Comparison of ENCODE assay signal across 21 cellular contexts in the genomic region with DNA sequence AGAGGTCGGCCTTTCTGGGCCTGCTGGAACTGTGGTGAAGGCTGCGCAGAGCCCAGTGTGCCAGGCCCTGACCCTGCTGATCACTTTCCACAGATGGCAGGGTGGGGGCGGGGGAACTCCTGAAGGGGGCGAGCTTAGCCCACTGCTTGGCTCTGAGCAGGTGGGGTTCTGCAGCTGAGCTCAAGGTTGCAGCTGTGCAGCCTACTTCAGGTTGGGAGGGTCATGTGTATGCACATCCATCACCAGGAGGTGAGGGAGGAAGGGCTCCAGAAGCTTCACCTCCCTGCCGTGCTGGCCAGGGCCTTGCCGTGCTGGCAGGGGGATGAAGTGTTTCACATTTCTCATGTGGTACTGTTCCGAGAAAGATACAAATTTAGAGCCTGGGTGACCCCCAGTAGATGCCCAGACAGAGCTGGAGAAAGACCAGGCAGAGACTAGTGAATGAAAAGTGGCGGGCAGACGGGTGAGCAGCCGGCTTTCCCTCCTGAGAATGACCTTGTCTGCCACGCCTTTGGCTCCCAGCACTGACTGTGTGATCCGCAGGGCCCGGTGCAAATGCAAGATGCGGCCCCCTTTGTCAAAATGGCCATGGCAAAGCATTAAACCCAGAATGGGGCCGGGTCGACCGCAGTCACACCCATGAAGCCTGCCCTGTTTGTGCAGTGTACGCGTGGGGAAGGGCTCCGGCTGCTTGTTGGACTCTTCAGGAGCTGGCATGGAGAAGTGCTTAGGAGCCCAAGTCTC. TPM values are rescaled to one million over a fixed set of nuclear protein-coding genes. Genes with fewer than 3 reads are reported as not detected.
"Had no signal": no experiment of that assay in that cellular context is flagged by ENCODE, and none has a peak within 500 bp of the region (broad histone marks: within the 10 kb centered on the region; RNA-seq: fewer than 3 reads in every experiment).

No MANE protein-coding gene starts in this region.

- H3K27me3 ChIP-seq: colonic mucosa, testis had no signal

- H3K4me1 ChIP-seq: colonic mucosa, left lung, testis had no signal

- H3K4me3 ChIP-seq: colonic mucosa, left lung, smooth muscle cell, testis had no signal

- FAIRE-seq: endometrium, keratinocyte had no signal

- DNase-seq: activated CD4-positive, alpha-beta T cell treated with anti-CD3 and anti-CD28 coated beads, Interleukin-2, amount 10 ng/mL, durations not matched to agents 24 days and 14 days; activated CD8-positive, alpha-beta T cell treated with anti-CD3 and anti-CD28 coated beads, Interleukin-2, amount 10 ng/mL, durations not matched to agents 7 days and 5 days; activated naive CD4-positive, alpha-beta T cell treated with anti-CD3 and anti-CD28 coated beads, Interleukin-2, amount 10 ng/mL, durations not matched to agents 7 days and 5 days; activated naive CD8-positive, alpha-beta T cell treated with anti-CD3 and anti-CD28 coated beads, Interleukin-2, amount 50 U/mL, for 24 hours; activated T-cell treated with anti-CD3 and anti-CD28 coated beads, Interleukin-2, amount 50 U/mL, for 4 hours; anterior cingulate cortex; central memory CD4-positive, alpha-beta T cell; colonic mucosa; erythroblast; foreskin melanocyte; glutamatergic neuron; hippocampal formation; left lung; stimulated activated CD4-positive, alpha-beta T cell treated with anti-CD3 and anti-CD28 coated beads, Interleukin-4, amount 100 ng/mL, for 24 hours; T-helper 9 cell; testis had no signal

- H3K36me3 ChIP-seq: colonic mucosa, left lung had no signal

- H3K27ac ChIP-seq: colonic mucosa, left lung, testis had no signal

- H3K4me2 ChIP-seq: smooth muscle cell had no signal

- H3K9me3 ChIP-seq: colonic mucosa, left lung, testis had no signal

- ATAC-seq: activated CD8-positive, alpha-beta T cell treated with anti-CD3 and anti-CD28 coated beads, Interleukin-2, amount 10 ng/mL, durations not matched to agents 7 days and 5 days; activated naive CD8-positive, alpha-beta T cell treated with anti-CD3 and anti-CD28 coated beads, Interleukin-2, amount 50 U/mL, for 24 hours; activated T-cell treated with anti-CD3 and anti-CD28 coated beads, Interleukin-2, amount 50 U/mL, for 4 hours; left lung; stimulated activated effector memory CD8-positive, alpha-beta T cell treated with anti-CD3 and anti-CD28 coated beads, Interleukin-12 subunit alpha, Interleukin-12 subunit beta, amount 100 ng/mL, for 72 hours had no signal

RNA-seq across cellular contexts. Expression of a gene that starts 25.2 kb away (rescaled TPM):
- total RNA-seq: myocyte had no signal
